Comparison of ENCODE assay signal across 18 cellular contexts in the genomic region with DNA sequence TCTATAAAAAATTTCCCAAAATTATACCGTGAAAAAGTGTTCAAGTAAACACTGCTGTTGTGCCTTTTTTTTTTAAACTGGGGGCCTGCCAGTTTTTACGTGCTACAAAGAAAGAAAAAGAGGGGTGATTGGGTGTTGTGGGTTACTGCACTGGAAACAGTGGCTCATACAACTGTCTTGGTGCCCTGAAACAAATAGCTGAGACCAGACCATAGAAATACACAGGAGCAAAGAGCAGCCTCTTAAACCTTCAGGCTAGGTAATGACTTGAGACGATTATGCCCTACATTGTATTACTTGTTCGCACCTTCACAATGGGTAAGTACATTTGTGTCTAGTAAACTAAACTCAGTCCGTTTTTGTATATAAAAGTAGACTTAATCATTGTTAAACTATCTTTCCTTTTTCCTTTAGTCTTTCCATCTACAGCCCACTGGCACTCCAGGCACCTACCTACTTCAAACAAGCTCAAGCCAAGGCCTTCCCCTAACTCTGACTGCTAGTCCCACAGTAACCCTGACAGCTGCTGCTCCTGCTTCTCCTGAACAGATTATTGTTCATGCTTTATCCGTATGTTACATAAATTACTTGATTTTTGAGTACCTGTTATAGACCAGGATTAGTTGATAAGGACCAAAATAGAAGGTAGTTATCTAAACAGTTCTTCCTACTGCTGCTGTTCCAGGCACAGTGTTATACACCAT. TPM values are rescaled to one million over a fixed set of nuclear protein-coding genes. Genes with fewer than 3 reads are reported as not detected.
A peak's percentile ranks its signal among the peaks of the same experiment; 100 is the strongest.
DNase-seq lines count a peak whose midpoint lies in the region; ATAC-seq and TF ChIP-seq lines count a peak whose summit lies in the region.
"Had no signal": no experiment of that assay in that cellular context is flagged by ENCODE, and none has a peak within 500 bp of the region (broad histone marks: within the 10 kb centered on the region; RNA-seq: fewer than 3 reads in every experiment).

No MANE protein-coding gene starts in this region.

- POLR2A ChIA-PET in activated CD4-positive, alpha-beta memory T cell treated with anti-CD3 and anti-CD28 coated beads for 36 hours (lab: Charles Lee): interaction anchor here (0.8 kb wide), 1 partner anchor 19 kb away, joined by 3 read pairs; no protein-coding TSS in a partner anchor

- H3K27me3 ChIP-seq in cardiac muscle cell (no peaks in the 10 kb centered on the region), left lung (no peaks in the 10 kb centered on the region), endodermal cell (ENCODE audit: control insufficient read depth, insufficient read depth, low read length, poor library complexity, severe bottlenecking) (no peaks in the 10 kb centered on the region)

- ATAC-seq in left cardiac atrium (no peak), left lung (peak; percentile 8), HG02884 (IDR thresholded peaks at IDR 0.05; ENCODE audit: unreplicated experiment) (no peak)
- ATAC-seq: GM23338, right cardiac atrium had no signal

- peaks cover 30% of the 10 kb centered on the region for H3K4me1 Mint-ChIP-seq in activated CD4-positive, alpha-beta memory T cell treated with anti-CD3 and anti-CD28 coated beads for 36 hours (ENCODE audit: low read depth)
- no peaks in the 10 kb centered on the region for H3K4me1 Mint-ChIP-seq in endodermal cell
- H3K4me1 Mint-ChIP-seq: GM23338 had no signal

- WGBS in endodermal cell (ENCODE audit: insufficient coverage in 1 of 2, insufficient read length in 1 of 2), 2 experiments: 95 to 98% methylated on average over 4 to 6 of the region's 6 CpGs

- TF ChIP-seq CTCF in cardiac muscle cell (IDR thresholded peaks at IDR 0.05; ENCODE audit: low read depth, low read length) (no peak), left lung (IDR thresholded peaks at IDR 0.05) (no peak), endodermal cell (conservative IDR thresholded peaks at IDR 0.05) (no peak)

- CTCF ChIA-PET in activated CD4-positive, alpha-beta memory T cell treated with anti-CD3 and anti-CD28 coated beads for 36 hours (lab: Charles Lee): interaction anchor here (0.8 to 1.5 kb wide), 3 partner anchors 19 to 266 kb away, joined by 3 to 4 read pairs (median 3); no protein-coding TSS in a partner anchor

- H3K9ac ChIP-seq in endodermal cell (ENCODE audit: extremely low read depth, low read length, poor library complexity, severe bottlenecking): no peak overlapping the region

- H3K9me3 ChIP-seq in cardiac muscle cell (ENCODE audit: low read depth): no peaks in the 10 kb centered on the region
- H3K9me3 ChIP-seq in left lung: no peaks in the 10 kb centered on the region
- no peaks in the 10 kb centered on the region for H3K9me3 ChIP-seq in endodermal cell (ENCODE audit: control insufficient read depth, low read length)
- H3K9me3 ChIP-seq: Caco-2 had no signal

- H3K4me3 Mint-ChIP-seq in activated CD4-positive, alpha-beta memory T cell treated with anti-CD3 and anti-CD28 coated beads for 36 hours: no peak overlapping the region
- no peak overlapping the region for H3K4me3 Mint-ChIP-seq in endodermal cell
- H3K4me3 Mint-ChIP-seq: GM23338 had no signal

- H3K27ac ChIP-seq in cardiac muscle cell (peak overlapping the region; percentile 58), left lung (no peak overlapping the region), endodermal cell (ENCODE audit: low read depth, low read length) (no peak overlapping the region)
- H3K27ac ChIP-seq: HL-60 had no signal

- H3K9me3 Mint-ChIP-seq in activated CD4-positive, alpha-beta memory T cell treated with anti-CD3 and anti-CD28 coated beads for 36 hours: no peaks in the 10 kb centered on the region
- no peaks in the 10 kb centered on the region for H3K9me3 Mint-ChIP-seq in endodermal cell
- H3K9me3 Mint-ChIP-seq: GM23338 had no signal

- H3K27me3 Mint-ChIP-seq in activated CD4-positive, alpha-beta memory T cell treated with anti-CD3 and anti-CD28 coated beads for 36 hours: no peaks in the 10 kb centered on the region
- H3K27me3 Mint-ChIP-seq in endodermal cell (ENCODE audit: insufficient read depth): no peaks in the 10 kb centered on the region

- DNase-seq in cardiac muscle cell (ENCODE audit: low read depth in 1 of 2, low spot score in 1 of 2) (no peak), left cardiac atrium (no peak), left lung (no peak), glomerular visceral epithelial cell (ENCODE audit: extremely low spot score) (no peak), NOMO-1 treated with DMSO at 0.1 percent for 48 hours (lab: John Stamatoyannopoulos, UW; ENCODE audit: unreplicated experiment) (no peak), endodermal cell (no peak)
- DNase-seq in activated CD4-positive, alpha-beta memory T cell treated with anti-CD3 and anti-CD28 coated beads for 36 hours: no peak
- DNase-seq: amniotic stem cell, Caco-2, cerebellar nuclear complex, hypothalamus, midbrain, NCI-H2029, NCI-H446, right cardiac atrium had no signal

- H3K4me3 ChIP-seq in cardiac muscle cell: no peak overlapping the region
- no peak overlapping the region for H3K4me3 ChIP-seq in left lung
- no peak overlapping the region for H3K4me3 ChIP-seq in endodermal cell (ENCODE audit: low read length)
- H3K4me3 ChIP-seq: GM23338 had no signal

- peaks cover 67% of the 10 kb centered on the region for H3K36me3 Mint-ChIP-seq in activated CD4-positive, alpha-beta memory T cell treated with anti-CD3 and anti-CD28 coated beads for 36 hours
- H3K36me3 Mint-ChIP-seq in endodermal cell (ENCODE audit: low read depth): peaks cover 73% of the 10 kb centered on the region

- peak overlapping the region; percentile 49 for H3K27ac Mint-ChIP-seq in activated CD4-positive, alpha-beta memory T cell treated with anti-CD3 and anti-CD28 coated beads for 36 hours
- no peak overlapping the region for H3K27ac Mint-ChIP-seq in endodermal cell
- H3K27ac Mint-ChIP-seq: GM23338 had no signal

- intact Hi-C loops in left cardiac atrium (cut with DNase I) (no loop called here), left lung (cut with DNase I) (no loop called here)
- intact Hi-C loops in activated CD4-positive, alpha-beta memory T cell treated with anti-CD3 and anti-CD28 coated beads for 36 hours (cut with micrococcal nuclease): no loop called here

- H3K36me3 ChIP-seq in cardiac muscle cell (peaks cover 94% of the 10 kb centered on the region), left lung (peaks cover 6 to 100% of the 10 kb centered on the region in 2 donors), endodermal cell (ENCODE audit: control insufficient read depth, insufficient read depth, low read length) (peaks cover 98% of the 10 kb centered on the region)

- H3K4me1 ChIP-seq in cardiac muscle cell (ENCODE audit: low read depth) (no peaks in the 10 kb centered on the region), left lung (no peaks in the 10 kb centered on the region), endodermal cell (ENCODE audit: control insufficient read depth, insufficient read depth, low read length) (no peaks in the 10 kb centered on the region)
- H3K4me1 ChIP-seq: Caco-2 had no signal

RNA-seq across cellular contexts. Expression of a gene that starts 26.6 kb away (rescaled TPM):
- 13.9 and 20.3 TPM in 2 replicates for total RNA-seq in cardiac muscle cell
- polyA plus RNA-seq in cardiac muscle cell: 26.2 and 38.0 TPM in 2 replicates
- 10 to 100 TPM; 11.9 to 12.2 TPM for total RNA-seq in left cardiac atrium
- total RNA-seq in activated CD4-positive, alpha-beta memory T cell treated with anti-CD3 and anti-CD28 coated beads for 36 hours: 10 to 100 TPM; 44.7 to 47.8 TPM
- 10 to 100 TPM; 59.8 to 99.1 TPM for total RNA-seq in left lung
- total RNA-seq in endodermal cell: 10 to 100 TPM; 21.7 to 22.3 TPM
- polyA plus RNA-seq in endodermal cell (2013, experiment 1 of 2): 18.5 TPM
- polyA plus RNA-seq in endodermal cell (2013, experiment 2 of 2): 16.6 TPM

RNA-seq across cellular contexts. Expression of a gene that starts 40.7 kb away (rescaled TPM):
- total RNA-seq in cardiac muscle cell: 51.2 and 68.7 TPM in 2 replicates
- polyA plus RNA-seq in cardiac muscle cell: 44.6 and 51.7 TPM in 2 replicates
- total RNA-seq in left cardiac atrium: 10 to 100 TPM; 25.4 to 31.7 TPM
- total RNA-seq in activated CD4-positive, alpha-beta memory T cell treated with anti-CD3 and anti-CD28 coated beads for 36 hours: 10 to 100 TPM; 62.7 to 71.1 TPM
- 10 to 100 TPM; 66.7 to 71.0 TPM for total RNA-seq in left lung
- total RNA-seq in endodermal cell: 100 to 1,000 TPM; 129 to 152 TPM
- polyA plus RNA-seq in endodermal cell (2013, experiment 1 of 2): 112 TPM
- 99.8 TPM for polyA plus RNA-seq in endodermal cell (2013, experiment 2 of 2)
